ENCODE assay signal across 1 cellular context in the genomic region with DNA sequence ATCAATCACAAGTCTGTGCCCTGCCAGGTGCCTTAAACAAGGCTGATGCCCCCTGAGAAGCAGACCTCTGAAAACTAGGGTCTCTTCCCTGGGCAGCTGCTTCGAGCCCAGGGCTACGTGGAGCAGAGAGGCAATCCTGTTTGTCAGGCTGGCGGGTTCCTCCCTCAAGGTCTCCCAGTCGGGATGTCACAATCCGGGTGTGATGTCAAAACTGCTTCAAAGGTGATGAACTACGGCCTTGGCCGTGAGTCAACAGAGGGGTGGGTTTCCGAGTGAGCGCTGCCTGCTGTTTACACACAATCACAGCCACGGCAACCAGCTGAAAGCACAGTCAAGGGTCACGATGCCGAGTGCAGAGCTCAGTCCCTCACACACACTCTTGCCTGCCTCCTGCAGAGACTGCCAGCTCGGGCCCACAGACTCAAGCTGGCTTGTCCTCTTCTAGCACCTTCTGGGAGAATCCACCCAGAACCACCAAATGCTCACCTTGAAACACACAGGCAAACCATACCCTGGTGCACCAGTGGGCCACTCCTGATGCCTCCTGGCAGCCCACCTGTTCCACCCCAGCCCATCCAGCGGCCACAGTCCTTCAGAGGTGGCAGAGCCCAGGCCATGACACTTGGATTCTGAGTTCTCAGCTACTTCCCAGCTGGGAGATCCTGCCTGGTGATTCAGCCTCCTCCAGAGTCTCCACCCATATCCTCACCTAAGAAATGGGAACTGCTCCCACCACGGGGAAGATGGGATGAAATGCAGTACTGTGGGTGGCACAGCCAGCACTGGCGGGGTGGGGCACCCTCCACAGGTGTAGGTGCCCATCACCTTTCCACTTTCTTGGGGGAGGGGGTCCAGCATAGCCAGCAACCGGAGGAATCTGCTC.
TF ChIP-seq lines count a peak whose summit lies in the region.

No MANE protein-coding gene starts in this region.

TF ChIP-seq in HepG2, 621 proteins besides CTCF, POLR2A, EP300 and RAD21 (continued from another document and continues in another):
- TF ChIP-seq GFI1 (CRISPR knock-in tag; IDR thresholded peaks at IDR 0.05; ENCODE audit: borderline replicate concordance) (peak; percentile 100), ZNF792 (CRISPR knock-in tag; IDR thresholded peaks at IDR 0.05) (peak; percentile 98), ZNF607 (CRISPR knock-in tag; IDR thresholded peaks at IDR 0.05; ENCODE audit: borderline replicate concordance) (peak; percentile 80; the same call in 1 of the 2 replicates), EED (CRISPR knock-in tag; IDR thresholded peaks at IDR 0.05) (no peak), ZSCAN20 (CRISPR knock-in tag; IDR thresholded peaks at IDR 0.05; ENCODE audit: borderline replicate concordance) (no peak), MLLT10 (CRISPR knock-in tag; IDR thresholded peaks at IDR 0.05) (no peak), RXRB (CRISPR knock-in tag; IDR thresholded peaks at IDR 0.05; ENCODE audit: borderline replicate concordance) (peak; percentile 100), ZNF776 (CRISPR knock-in tag; IDR thresholded peaks at IDR 0.05) (no peak), FOXC1 (CRISPR knock-in tag; IDR thresholded peaks at IDR 0.05; ENCODE audit: borderline replicate concordance) (peak; percentile 96), SYNCRIP (IDR thresholded peaks at IDR 0.05; ENCODE audit: insufficient read depth, low read depth, low read length) (no peak), MIER3 (CRISPR knock-in tag; IDR thresholded peaks at IDR 0.05; ENCODE audit: borderline replicate concordance) (peak; percentile 99), RBFOX2 (IDR thresholded peaks at IDR 0.05; ENCODE audit: low read depth, low read length) (no peak), RBAK (CRISPR knock-in tag; IDR thresholded peaks at IDR 0.05) (peak; percentile 49; the same call in 1 of the 2 replicates), MAFG (CRISPR knock-in tag; IDR thresholded peaks at IDR 0.05) (no peak), ZNF329 (CRISPR knock-in tag; IDR thresholded peaks at IDR 0.05; ENCODE audit: low read depth) (peak; percentile 83; the same call in 1 of the 2 replicates), ZNF737 (CRISPR knock-in tag; IDR thresholded peaks at IDR 0.05; ENCODE audit: borderline replicate concordance) (no peak; the same call in 1 of the 2 replicates), ELF3 (CRISPR knock-in tag; IDR thresholded peaks at IDR 0.05) (peak; percentile 95), ZNF549 (CRISPR knock-in tag; IDR thresholded peaks at IDR 0.05) (no peak), ZNF383 (CRISPR knock-in tag; IDR thresholded peaks at IDR 0.05; ENCODE audit: borderline replicate concordance) (peak; percentile 85; the same call in 1 of the 2 replicates), HNF4G (IDR thresholded peaks at IDR 0.05; ENCODE audit: borderline replicate concordance, low read depth, low read length) (peak; percentile 94), HNF4G (CRISPR knock-in tag; IDR thresholded peaks at IDR 0.05; ENCODE audit: borderline replicate concordance, low read depth) (peak; percentile 97), ZNF337 (CRISPR knock-in tag; IDR thresholded peaks at IDR 0.05; ENCODE audit: borderline replicate concordance, low read depth) (peak; percentile 87; the same call in 1 of the 2 replicates), ZMYM4 (CRISPR knock-in tag; IDR thresholded peaks at IDR 0.05) (peak; percentile 91), PHF20 (CRISPR knock-in tag; IDR thresholded peaks at IDR 0.05) (peak; percentile 70; the same call in 1 of the 2 replicates), SRSF4 (IDR thresholded peaks at IDR 0.05; ENCODE audit: low read depth, low read length, poor library complexity, severe bottlenecking) (no peak), ZNF749 (CRISPR knock-in tag; IDR thresholded peaks at IDR 0.05; ENCODE audit: borderline replicate concordance) (peak; percentile 91; the same call in 1 of the 2 replicates), NKX3-1 (CRISPR knock-in tag; IDR thresholded peaks at IDR 0.05) (peak; percentile 77; the same call in 1 of the 2 replicates), TARDBP (CRISPR knock-in tag; IDR thresholded peaks at IDR 0.05) (peak; percentile 100), HCFC1 (IDR thresholded peaks at IDR 0.05; ENCODE audit: low read depth, low read length) (no peak), ESRRA (CRISPR knock-in tag; IDR thresholded peaks at IDR 0.05; ENCODE audit: low read depth) (peak; percentile 92)
- TF ChIP-seq, protein P1, sequence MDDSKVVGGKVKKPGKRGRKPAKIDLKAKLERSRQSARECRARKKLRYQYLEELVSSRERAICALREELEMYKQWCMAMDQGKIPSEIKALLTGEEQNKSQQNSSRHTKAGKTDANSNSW (CRISPR knock-in tag; IDR thresholded peaks at IDR 0.05; ENCODE audit: borderline replicate concordance), result no peak; the same call in 1 of the 2 replicates
- TF ChIP-seq, protein P2, sequence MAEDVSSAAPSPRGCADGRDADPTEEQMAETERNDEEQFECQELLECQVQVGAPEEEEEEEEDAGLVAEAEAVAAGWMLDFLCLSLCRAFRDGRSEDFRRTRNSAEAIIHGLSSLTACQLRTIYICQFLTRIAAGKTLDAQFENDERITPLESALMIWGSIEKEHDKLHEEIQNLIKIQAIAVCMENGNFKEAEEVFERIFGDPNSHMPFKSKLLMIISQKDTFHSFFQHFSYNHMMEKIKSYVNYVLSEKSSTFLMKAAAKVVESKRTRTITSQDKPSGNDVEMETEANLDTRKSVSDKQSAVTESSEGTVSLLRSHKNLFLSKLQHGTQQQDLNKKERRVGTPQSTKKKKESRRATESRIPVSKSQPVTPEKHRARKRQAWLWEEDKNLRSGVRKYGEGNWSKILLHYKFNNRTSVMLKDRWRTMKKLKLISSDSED (CRISPR knock-in tag; IDR thresholded peaks at IDR 0.05), result no peak
- TF ChIP-seq, protein P3, sequence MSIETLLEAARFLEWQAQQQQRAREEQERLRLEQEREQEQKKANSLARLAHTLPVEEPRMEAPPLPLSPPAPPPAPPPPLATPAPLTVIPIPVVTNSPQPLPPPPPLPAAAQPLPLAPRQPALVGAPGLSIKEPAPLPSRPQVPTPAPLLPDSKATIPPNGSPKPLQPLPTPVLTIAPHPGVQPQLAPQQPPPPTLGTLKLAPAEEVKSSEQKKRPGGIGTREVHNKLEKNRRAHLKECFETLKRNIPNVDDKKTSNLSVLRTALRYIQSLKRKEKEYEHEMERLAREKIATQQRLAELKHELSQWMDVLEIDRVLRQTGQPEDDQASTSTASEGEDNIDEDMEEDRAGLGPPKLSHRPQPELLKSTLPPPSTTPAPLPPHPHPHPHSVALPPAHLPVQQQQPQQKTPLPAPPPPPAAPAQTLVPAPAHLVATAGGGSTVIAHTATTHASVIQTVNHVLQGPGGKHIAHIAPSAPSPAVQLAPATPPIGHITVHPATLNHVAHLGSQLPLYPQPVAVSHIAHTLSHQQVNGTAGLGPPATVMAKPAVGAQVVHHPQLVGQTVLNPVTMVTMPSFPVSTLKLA (IDR thresholded peaks at IDR 0.05), result peak; percentile 82
- TF ChIP-seq, protein P4, sequence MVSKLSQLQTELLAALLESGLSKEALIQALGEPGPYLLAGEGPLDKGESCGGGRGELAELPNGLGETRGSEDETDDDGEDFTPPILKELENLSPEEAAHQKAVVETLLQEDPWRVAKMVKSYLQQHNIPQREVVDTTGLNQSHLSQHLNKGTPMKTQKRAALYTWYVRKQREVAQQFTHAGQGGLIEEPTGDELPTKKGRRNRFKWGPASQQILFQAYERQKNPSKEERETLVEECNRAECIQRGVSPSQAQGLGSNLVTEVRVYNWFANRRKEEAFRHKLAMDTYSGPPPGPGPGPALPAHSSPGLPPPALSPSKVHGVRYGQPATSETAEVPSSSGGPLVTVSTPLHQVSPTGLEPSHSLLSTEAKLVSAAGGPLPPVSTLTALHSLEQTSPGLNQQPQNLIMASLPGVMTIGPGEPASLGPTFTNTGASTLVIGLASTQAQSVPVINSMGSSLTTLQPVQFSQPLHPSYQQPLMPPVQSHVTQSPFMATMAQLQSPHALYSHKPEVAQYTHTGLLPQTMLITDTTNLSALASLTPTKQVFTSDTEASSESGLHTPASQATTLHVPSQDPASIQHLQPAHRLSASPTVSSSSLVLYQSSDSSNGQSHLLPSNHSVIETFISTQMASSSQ (IDR thresholded peaks at IDR 0.05; ENCODE audit: low read depth), result peak; percentile 79
- TF ChIP-seq, protein P4 (CRISPR knock-in tag; IDR thresholded peaks at IDR 0.05; ENCODE audit: borderline replicate concordance), result peak; percentile 97
- TF ChIP-seq, protein P5, sequence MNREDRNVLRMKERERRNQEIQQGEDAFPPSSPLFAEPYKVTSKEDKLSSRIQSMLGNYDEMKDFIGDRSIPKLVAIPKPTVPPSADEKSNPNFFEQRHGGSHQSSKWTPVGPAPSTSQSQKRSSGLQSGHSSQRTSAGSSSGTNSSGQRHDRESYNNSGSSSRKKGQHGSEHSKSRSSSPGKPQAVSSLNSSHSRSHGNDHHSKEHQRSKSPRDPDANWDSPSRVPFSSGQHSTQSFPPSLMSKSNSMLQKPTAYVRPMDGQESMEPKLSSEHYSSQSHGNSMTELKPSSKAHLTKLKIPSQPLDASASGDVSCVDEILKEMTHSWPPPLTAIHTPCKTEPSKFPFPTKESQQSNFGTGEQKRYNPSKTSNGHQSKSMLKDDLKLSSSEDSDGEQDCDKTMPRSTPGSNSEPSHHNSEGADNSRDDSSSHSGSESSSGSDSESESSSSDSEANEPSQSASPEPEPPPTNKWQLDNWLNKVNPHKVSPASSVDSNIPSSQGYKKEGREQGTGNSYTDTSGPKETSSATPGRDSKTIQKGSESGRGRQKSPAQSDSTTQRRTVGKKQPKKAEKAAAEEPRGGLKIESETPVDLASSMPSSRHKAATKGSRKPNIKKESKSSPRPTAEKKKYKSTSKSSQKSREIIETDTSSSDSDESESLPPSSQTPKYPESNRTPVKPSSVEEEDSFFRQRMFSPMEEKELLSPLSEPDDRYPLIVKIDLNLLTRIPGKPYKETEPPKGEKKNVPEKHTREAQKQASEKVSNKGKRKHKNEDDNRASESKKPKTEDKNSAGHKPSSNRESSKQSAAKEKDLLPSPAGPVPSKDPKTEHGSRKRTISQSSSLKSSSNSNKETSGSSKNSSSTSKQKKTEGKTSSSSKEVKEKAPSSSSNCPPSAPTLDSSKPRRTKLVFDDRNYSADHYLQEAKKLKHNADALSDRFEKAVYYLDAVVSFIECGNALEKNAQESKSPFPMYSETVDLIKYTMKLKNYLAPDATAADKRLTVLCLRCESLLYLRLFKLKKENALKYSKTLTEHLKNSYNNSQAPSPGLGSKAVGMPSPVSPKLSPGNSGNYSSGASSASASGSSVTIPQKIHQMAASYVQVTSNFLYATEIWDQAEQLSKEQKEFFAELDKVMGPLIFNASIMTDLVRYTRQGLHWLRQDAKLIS (CRISPR knock-in tag; IDR thresholded peaks at IDR 0.05), result peak; percentile 78; the same call in 1 of the 2 replicates
- TF ChIP-seq, protein P6, sequence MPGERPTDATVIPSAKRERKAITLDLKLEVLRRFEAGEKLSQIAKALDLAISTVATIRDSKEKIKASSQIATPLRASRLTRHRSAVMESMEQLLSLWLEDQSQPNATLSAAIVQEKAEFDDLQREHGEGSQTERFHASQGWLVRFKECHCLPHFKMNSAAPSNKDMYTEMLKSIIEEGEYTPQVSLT (CRISPR knock-in tag; IDR thresholded peaks at IDR 0.05; ENCODE audit: borderline replicate concordance, low read depth), result no peak
- TF ChIP-seq, protein P7, sequence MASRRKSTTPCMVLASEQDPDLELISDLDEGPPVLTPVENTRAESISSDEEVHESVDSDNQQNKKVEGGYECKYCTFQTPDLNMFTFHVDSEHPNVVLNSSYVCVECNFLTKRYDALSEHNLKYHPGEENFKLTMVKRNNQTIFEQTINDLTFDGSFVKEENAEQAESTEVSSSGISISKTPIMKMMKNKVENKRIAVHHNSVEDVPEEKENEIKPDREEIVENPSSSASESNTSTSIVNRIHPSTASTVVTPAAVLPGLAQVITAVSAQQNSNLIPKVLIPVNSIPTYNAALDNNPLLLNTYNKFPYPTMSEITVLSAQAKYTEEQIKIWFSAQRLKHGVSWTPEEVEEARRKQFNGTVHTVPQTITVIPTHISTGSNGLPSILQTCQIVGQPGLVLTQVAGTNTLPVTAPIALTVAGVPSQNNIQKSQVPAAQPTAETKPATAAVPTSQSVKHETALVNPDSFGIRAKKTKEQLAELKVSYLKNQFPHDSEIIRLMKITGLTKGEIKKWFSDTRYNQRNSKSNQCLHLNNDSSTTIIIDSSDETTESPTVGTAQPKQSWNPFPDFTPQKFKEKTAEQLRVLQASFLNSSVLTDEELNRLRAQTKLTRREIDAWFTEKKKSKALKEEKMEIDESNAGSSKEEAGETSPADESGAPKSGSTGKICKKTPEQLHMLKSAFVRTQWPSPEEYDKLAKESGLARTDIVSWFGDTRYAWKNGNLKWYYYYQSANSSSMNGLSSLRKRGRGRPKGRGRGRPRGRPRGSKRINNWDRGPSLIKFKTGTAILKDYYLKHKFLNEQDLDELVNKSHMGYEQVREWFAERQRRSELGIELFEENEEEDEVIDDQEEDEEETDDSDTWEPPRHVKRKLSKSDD (CRISPR knock-in tag; IDR thresholded peaks at IDR 0.05; ENCODE audit: low read depth), result peak; percentile 99
